8 cellular contexts compared by ENCODE assay signal in genomic region chr13:32315255-32316029, GRCh38. TPM values are rescaled to one million over a fixed set of nuclear protein-coding genes. Genes with fewer than 3 reads are reported as not detected.
DNase-seq lines count a peak whose midpoint lies in the region; ATAC-seq and TF ChIP-seq lines count a peak whose summit lies in the region.

Gene BRCA2 (plus strand): TSS chr13:32315508. CDS start chr13:32316461, 953 bp downstream.
Gene ZAR1L (minus strand): TSS chr13:32315363. CDS start chr13:32311925, 3,438 bp downstream.

- H3K27me3 ChIP-seq in AG04450 (ENCODE audit: control insufficient read depth, insufficient read depth, low read length) = no peaks in the 10 kb centered on the region

- DNase-seq in AG04450 (ENCODE audit: low read depth, low spot score) (peak; percentile 71), NCI-H345 (lab: John Stamatoyannopoulos, UW) (peak; percentile 86), caudate nucleus (lab: John Stamatoyannopoulos, UW) (peak; percentile 6 to 91 (median 76)), islet precursor cell (peak; percentile 94)
- DNase-seq in activated CD4-positive, CD25-positive, alpha-beta regulatory T cell (lab: John Stamatoyannopoulos, UW) = peak; percentile 71 to 82 (median 76)
- peak; percentile 74 to 81 for DNase-seq in stimulated activated CD4-positive, alpha-beta T cell treated with anti-CD3 and anti-CD28 coated beads, Interleukin-12 subunit alpha, Interleukin-12 subunit beta, amount 100 ng/mL, for 24 hours (ENCODE audit: low read depth in 2 of 2)

- H3K27ac ChIP-seq in AG04450 (ENCODE audit: low read depth, low read length) (peak within 1 kb of the TSS; percentile 96), caudate nucleus (ENCODE audit: low read depth, low read length) (peak within 1 kb of the TSS; percentile 90)

- ATAC-seq in GM18868 (IDR thresholded peaks at IDR 0.05; ENCODE audit: unreplicated experiment) (peak; percentile 95), HG03097 (IDR thresholded peaks at IDR 0.05; ENCODE audit: low FRiP score, unreplicated experiment) (peak; percentile 87)

- H3K4me3 ChIP-seq in AG04450 (ENCODE audit: low read depth, low read length) = peak within 1 kb of the TSS; percentile 82

- CTCF ChIA-PET in AG04450 (lab: Charles Lee) = interaction anchor here (0.8 to 2.6 kb wide), 6 partner anchors 9 to 1228 kb away, joined by 3 to 12 read pairs (median 4); no protein-coding TSS in a partner anchor

- no peak for TF ChIP-seq CTCF in AG04450 (IDR thresholded peaks at IDR 0.05; ENCODE audit: low read depth, low read length)

- no peaks in the 10 kb centered on the region; the same call in 1 of the 2 replicates for H3K9me3 ChIP-seq in AG04450 (ENCODE audit: control insufficient read depth, insufficient read depth, low read length)

- POLR2A ChIA-PET in AG04450 (lab: Yijun Ruan, JAX) = interaction anchor here (1.2 kb wide), 2 partner anchors 19 to 103 kb away, joined by 3 to 6 read pairs; no protein-coding TSS in a partner anchor

RNA-seq across cellular contexts. Expression of gene BRCA2, which starts in this region (rescaled TPM):
- 0.63 and 0.92 TPM in 2 replicates for polyA plus RNA-seq in AG04450 (2011; rRNA removed)
- 1.0 and 2.5 TPM in 2 replicates for polyA minus RNA-seq in AG04450 (2011; rRNA and poly(A)+ RNA removed)

RNA-seq across cellular contexts. Expression of gene ZAR1L, which starts in this region (rescaled TPM):
- not detected in 2 replicates for polyA plus RNA-seq in AG04450 (2011; rRNA removed)
- polyA minus RNA-seq in AG04450 (2011; rRNA and poly(A)+ RNA removed) = not detected in 2 replicates

Comparison
In these comparisons a context has a peak if more than half of its experiments do, and no peak if none do; other contexts are left out.
1. Peak in every context shown above with its lines: DNase-seq, ATAC-seq, H3K4me3 ChIP-seq and H3K27ac ChIP-seq.